In genomic region chr1:29575826-29576225, GRCh38 we compare ENCODE assay signal across 25 cellular contexts.
"Had no signal": no experiment of that assay in that cellular context is flagged by ENCODE, and none has a peak within 500 bp of the region (broad histone marks: within the 10 kb centered on the region; RNA-seq: fewer than 3 reads in every experiment).

No MANE protein-coding gene starts in this region.

- H3K27ac ChIP-seq: ascending aorta, breast epithelium, esophagus muscularis mucosa, lower lobe of right lung, neutrophil, pancreas, right lobe of liver, testis, WERI-Rb-1 had no signal

- H3K27ac Mint-ChIP-seq: activated naive CD4-positive, alpha-beta T cell treated with anti-CD3 and anti-CD28 coated beads, Interleukin-2, amount 50 U/mL, for 24 hours; activated T-cell treated with anti-CD3 and anti-CD28 coated beads, Interleukin-2, amount 50 U/mL, for 72 hours; natural killer cell; stimulated activated effector memory CD8-positive, alpha-beta T cell treated with anti-CD3 and anti-CD28 coated beads, Interleukin-12 subunit alpha, Interleukin-12 subunit beta, amount 100 ng/mL, for 72 hours; type B pancreatic cell had no signal

- H3K4me3 ChIP-seq: ascending aorta, breast epithelium, esophagus muscularis mucosa, lower lobe of right lung, pancreas, right lobe of liver, smooth muscle cell, testis had no signal

- H3K9me3 ChIP-seq: ascending aorta, breast epithelium, esophagus muscularis mucosa, lower lobe of right lung, neutrophil, pancreas, right lobe of liver, testis had no signal

- DNase-seq: activated CD4-positive, alpha-beta T cell treated with anti-CD3 and anti-CD28 coated beads, Interleukin-2, amount 50 U/mL, for 4 hours; activated effector memory CD4-positive, alpha-beta T cell treated with anti-CD3 and anti-CD28 coated beads, Interleukin-2, amount 50 U/mL, for 16 hours; activated T-cell treated with anti-CD3 and anti-CD28 coated beads, Interleukin-2, amount 50 U/mL, for 72 hours; cerebellar nuclear complex; cortex of kidney; effector CD8-positive, alpha-beta T cell; foreskin fibroblast; hippocampal formation; left colon; lower lobe of right lung; natural killer cell; right lobe of liver; stimulated activated CD4-positive, alpha-beta T cell treated with anti-CD3 and anti-CD28 coated beads, Interleukin-4, amount 100 ng/mL, for 24 hours; T-helper 2 cell; testis; WERI-Rb-1 had no signal

- H3K36me3 Mint-ChIP-seq: activated naive CD4-positive, alpha-beta T cell treated with anti-CD3 and anti-CD28 coated beads, Interleukin-2, amount 50 U/mL, for 24 hours; natural killer cell; stimulated activated effector memory CD8-positive, alpha-beta T cell treated with anti-CD3 and anti-CD28 coated beads, Interleukin-12 subunit alpha, Interleukin-12 subunit beta, amount 100 ng/mL, for 72 hours; type B pancreatic cell had no signal

- ATAC-seq: activated T-cell treated with anti-CD3 and anti-CD28 coated beads, Interleukin-2, amount 50 U/mL, for 72 hours; left colon; lower lobe of right lung; natural killer cell; right lobe of liver had no signal

- H3K4me3 Mint-ChIP-seq: activated naive CD4-positive, alpha-beta T cell treated with anti-CD3 and anti-CD28 coated beads, Interleukin-2, amount 50 U/mL, for 24 hours; activated T-cell treated with anti-CD3 and anti-CD28 coated beads, Interleukin-2, amount 50 U/mL, for 72 hours; natural killer cell; stimulated activated effector memory CD8-positive, alpha-beta T cell treated with anti-CD3 and anti-CD28 coated beads, Interleukin-12 subunit alpha, Interleukin-12 subunit beta, amount 100 ng/mL, for 72 hours; type B pancreatic cell had no signal

- H3K4me1 Mint-ChIP-seq: activated naive CD4-positive, alpha-beta T cell treated with anti-CD3 and anti-CD28 coated beads, Interleukin-2, amount 50 U/mL, for 24 hours; natural killer cell; stimulated activated effector memory CD8-positive, alpha-beta T cell treated with anti-CD3 and anti-CD28 coated beads, Interleukin-12 subunit alpha, Interleukin-12 subunit beta, amount 100 ng/mL, for 72 hours had no signal

- H3K4me1 ChIP-seq: ascending aorta, breast epithelium, esophagus muscularis mucosa, lower lobe of right lung, pancreas, right lobe of liver, testis had no signal

- H3K9me3 Mint-ChIP-seq: activated naive CD4-positive, alpha-beta T cell treated with anti-CD3 and anti-CD28 coated beads, Interleukin-2, amount 50 U/mL, for 24 hours; activated T-cell treated with anti-CD3 and anti-CD28 coated beads, Interleukin-2, amount 50 U/mL, for 72 hours; natural killer cell; stimulated activated effector memory CD8-positive, alpha-beta T cell treated with anti-CD3 and anti-CD28 coated beads, Interleukin-12 subunit alpha, Interleukin-12 subunit beta, amount 100 ng/mL, for 72 hours; type B pancreatic cell had no signal

- H3K27me3 ChIP-seq: ascending aorta, pancreas, right lobe of liver, testis had no signal

- H3K4me2 ChIP-seq: smooth muscle cell had no signal

- H3K36me3 ChIP-seq: ascending aorta, breast epithelium, esophagus muscularis mucosa, lower lobe of right lung, neutrophil, pancreas, right lobe of liver, WERI-Rb-1 had no signal

- H3K27me3 Mint-ChIP-seq: activated naive CD4-positive, alpha-beta T cell treated with anti-CD3 and anti-CD28 coated beads, Interleukin-2, amount 50 U/mL, for 24 hours had no signal
